Comparison of ENCODE assay signal across 8 cellular contexts in the genomic region with DNA sequence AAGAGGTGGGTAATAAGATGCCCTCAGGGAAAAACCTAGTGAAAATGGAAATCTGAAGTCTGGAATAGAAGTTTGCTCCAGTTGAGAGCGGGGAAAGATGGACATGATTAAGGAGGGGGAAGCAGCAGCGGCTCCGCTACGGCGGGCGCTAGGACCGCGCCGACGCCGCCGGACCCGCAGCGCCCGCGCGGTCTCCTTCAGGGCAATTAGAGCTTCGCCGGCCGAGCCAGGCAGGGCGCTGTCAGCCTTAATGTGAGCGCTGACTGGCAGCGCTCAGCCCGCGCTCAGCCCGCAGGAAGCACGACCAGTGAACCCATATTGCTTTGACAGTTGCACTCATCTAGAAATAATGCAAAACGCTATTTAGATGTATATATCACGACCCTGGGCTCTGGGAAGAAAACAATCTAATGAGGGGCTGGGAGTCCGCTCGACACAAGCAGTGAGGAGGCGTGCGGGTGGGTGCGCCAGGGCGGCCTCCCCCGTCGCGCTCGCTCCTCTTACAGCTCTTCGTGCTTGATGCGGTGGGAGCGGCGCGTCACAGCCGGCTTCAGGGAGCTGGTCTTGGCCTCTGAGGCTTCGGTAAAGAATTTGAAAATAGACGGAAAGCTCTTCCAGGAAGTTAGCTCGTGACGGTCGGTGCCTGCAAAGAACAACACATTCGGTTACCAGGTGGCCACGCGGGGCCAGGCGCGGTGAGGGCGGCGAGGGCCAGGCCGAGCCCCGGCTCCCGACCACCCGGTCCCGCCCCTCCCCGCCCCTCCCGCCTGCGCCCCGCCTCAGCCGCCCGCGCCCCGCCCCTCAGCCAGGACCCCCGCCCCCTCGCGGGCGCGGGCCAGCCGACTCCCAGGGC. TPM values are rescaled to one million over a fixed set of nuclear protein-coding genes. Genes with fewer than 3 reads are reported as not detected.
DNase-seq lines count a peak whose midpoint lies in the region; ATAC-seq and TF ChIP-seq lines count a peak whose summit lies in the region.

No MANE protein-coding gene starts in this region.

- intact Hi-C loops in Calu3 (cut with micrococcal nuclease; ENCODE audit: unreplicated experiment) = loop anchor here (5.0 kb wide), 2 partner anchors 38 to 167 kb away; a partner anchor contains a TSS

- H3K27me3 Mint-ChIP-seq in Calu3 (ENCODE audit: unreplicated experiment) = no peaks in the 10 kb centered on the region

- peaks cover 8% of the 10 kb centered on the region for H3K4me1 Mint-ChIP-seq in Calu3 (ENCODE audit: low read depth, unreplicated experiment)

- no peaks in the 10 kb centered on the region for H3K27me3 ChIP-seq in subcutaneous abdominal adipose tissue (ENCODE audit: control insufficient read depth in 5 of 5, insufficient read depth in 4 of 5, low read length in 5 of 5)

- H3K4me3 Mint-ChIP-seq in Calu3 (ENCODE audit: low read depth, unreplicated experiment) = peak overlapping the region; percentile 91

- peak; percentile 82 for DNase-seq in Calu3
- DNase-seq in GM20000 (ENCODE audit: low spot score) = peak; percentile 87
- peak; percentile 86 for DNase-seq in NCI-H774 (lab: John Stamatoyannopoulos, UW)
- DNase-seq in activated CD8-positive, alpha-beta memory T cell treated with anti-CD3 and anti-CD28 coated beads, Interleukin-2, amount 50 U/mL, for 48 hours = peak; percentile 79
- DNase-seq in epithelial cell of proximal tubule (ENCODE audit: low read depth) = no peak
- peak; percentile 68 for DNase-seq in mucosa of gallbladder (ENCODE audit: low spot score)

- TF ChIP-seq CTCF in Calu3 (IDR thresholded peaks at IDR 0.05; ENCODE audit: unreplicated experiment) = no peak
- TF ChIP-seq CTCF in GM20000 (IDR thresholded peaks at IDR 0.05; ENCODE audit: extremely low read depth, missing control alignments) = no peak
- peak; percentile 14 for TF ChIP-seq CTCF in epithelial cell of proximal tubule (conservative IDR thresholded peaks at IDR 0.05; ENCODE audit: low read depth, low read length)

- H3K9ac ChIP-seq in subcutaneous abdominal adipose tissue (ENCODE audit: low read length in 5 of 5) = peak overlapping the region in 4 of 5 donors; percentile 68 to 80 (median 76)

- no peaks in the 10 kb centered on the region for H3K9me3 Mint-ChIP-seq in Calu3 (ENCODE audit: low read depth, unreplicated experiment)

- ATAC-seq in HG03571 (IDR thresholded peaks at IDR 0.05; ENCODE audit: unreplicated experiment) = peak; percentile 99

- peak overlapping the region; percentile 75 for H3K4me3 ChIP-seq in epithelial cell of proximal tubule (ENCODE audit: low read depth, low read length)
- peak overlapping the region; percentile 55 to 86 (median 81) for H3K4me3 ChIP-seq in subcutaneous abdominal adipose tissue (ENCODE audit: low read depth in 1 of 5, low read length in 5 of 5)

- peaks cover 0 to 22% (median 15%) of the 10 kb centered on the region in 5 donors for H3K4me1 ChIP-seq in subcutaneous abdominal adipose tissue (ENCODE audit: control insufficient read depth in 5 of 5, insufficient read depth in 5 of 5, low read length in 5 of 5)

- H3K27ac ChIP-seq in subcutaneous abdominal adipose tissue (ENCODE audit: low read depth, low read length) = peak overlapping the region; percentile 70

- no peaks in the 10 kb centered on the region for H3K36me3 ChIP-seq in subcutaneous abdominal adipose tissue (ENCODE audit: control insufficient read depth in 5 of 5, insufficient read depth in 5 of 5, low read length in 5 of 5)

- peak overlapping the region; percentile 45 for H3K27ac Mint-ChIP-seq in Calu3 (ENCODE audit: unreplicated experiment)

- CTCF ChIA-PET in Calu3 (lab: Charles Lee) = interaction anchor here (0.6 to 1.7 kb wide), 12 partner anchors 9 to 849 kb away, joined by 3 to 6 read pairs (median 4); a partner anchor contains a TSS

- BruUV-seq in Calu3 (replicated peaks; lab: Mats Ljungman, UMichigan) = no TSS peak

- H3K36me3 Mint-ChIP-seq in Calu3 (ENCODE audit: insufficient read depth, unreplicated experiment) = peaks cover 25% of the 10 kb centered on the region

- H3K9me3 ChIP-seq in subcutaneous abdominal adipose tissue (ENCODE audit: control insufficient read depth in 5 of 5, low read length in 5 of 5) = no peaks in the 10 kb centered on the region

RNA-seq across cellular contexts. Expression of a gene that starts 37.7 kb away (rescaled TPM):
- total RNA-seq in Calu3 (2022) = 25.1 and 29.1 TPM in 2 replicates
- total RNA-seq in epithelial cell of proximal tubule = 12.6 and 14.8 TPM in 2 replicates
- 162 TPM for total RNA-seq in mucosa of gallbladder

RNA-seq across cellular contexts. Expression of a gene that starts 39.7 kb away (rescaled TPM):
- total RNA-seq in Calu3 (2022) = 16.8 and 20.9 TPM in 2 replicates
- 1.2 and 1.6 TPM in 2 replicates for total RNA-seq in epithelial cell of proximal tubule
- 29.5 TPM for total RNA-seq in mucosa of gallbladder
